8 cellular contexts compared by ENCODE assay signal in genomic region chr5:150599917-150600511, GRCh38. TPM values are rescaled to one million over a fixed set of nuclear protein-coding genes. Genes with fewer than 3 reads are reported as not detected.
DNase-seq lines count a peak whose midpoint lies in the region; ATAC-seq, FAIRE-seq and TF ChIP-seq lines count a peak whose summit lies in the region.

No MANE protein-coding gene starts in this region.

- H3K4me1 Mint-ChIP-seq in activated naive CD8-positive, alpha-beta T cell treated with anti-CD3 and anti-CD28 coated beads, Interleukin-2, amount 50 U/mL, for 24 hours, result no peaks in the 10 kb centered on the region

- no peak for TF ChIP-seq POLR2A in H54 (IDR thresholded peaks at IDR 0.05; ENCODE audit: low read depth, low read length)

- H3K4me2 ChIP-seq in skeletal muscle satellite cell (ENCODE audit: low read length), result peak overlapping the region; percentile 2

- ATAC-seq in GM18870 (IDR thresholded peaks at IDR 0.05; ENCODE audit: unreplicated experiment), result no peak
- ATAC-seq in activated naive CD8-positive, alpha-beta T cell treated with anti-CD3 and anti-CD28 coated beads, Interleukin-2, amount 50 U/mL, for 24 hours, result no peak
- ATAC-seq in GM18868 (IDR thresholded peaks at IDR 0.05; ENCODE audit: unreplicated experiment), result no peak

- no peak for FAIRE-seq in H54 (lab: Jason Lieb, UNC)

- H3K9me3 ChIP-seq in skeletal muscle satellite cell (replicated peaks; ENCODE audit: low read length), result no peaks in the 10 kb centered on the region

- H3K9ac ChIP-seq in skeletal muscle satellite cell (ENCODE audit: low read depth, low read length), result no peak overlapping the region

- H3K27me3 ChIP-seq in skeletal muscle satellite cell (ENCODE audit: control insufficient read depth, insufficient read depth, low read length), result no peaks in the 10 kb centered on the region

- H3K36me3 ChIP-seq in skeletal muscle satellite cell (ENCODE audit: insufficient read depth, low read length), result no peaks in the 10 kb centered on the region

- no peaks in the 10 kb centered on the region for H3K36me3 Mint-ChIP-seq in activated naive CD8-positive, alpha-beta T cell treated with anti-CD3 and anti-CD28 coated beads, Interleukin-2, amount 50 U/mL, for 24 hours (ENCODE audit: low read depth)

- no peaks in the 10 kb centered on the region for H3K27me3 Mint-ChIP-seq in activated naive CD8-positive, alpha-beta T cell treated with anti-CD3 and anti-CD28 coated beads, Interleukin-2, amount 50 U/mL, for 24 hours

- H3K4me3 Mint-ChIP-seq in activated naive CD8-positive, alpha-beta T cell treated with anti-CD3 and anti-CD28 coated beads, Interleukin-2, amount 50 U/mL, for 24 hours, result no peak overlapping the region

- H3K4me1 ChIP-seq in skeletal muscle satellite cell (ENCODE audit: control insufficient read depth, insufficient read depth, low read length), result peaks cover 18% of the 10 kb centered on the region

- H3K27ac Mint-ChIP-seq in activated naive CD8-positive, alpha-beta T cell treated with anti-CD3 and anti-CD28 coated beads, Interleukin-2, amount 50 U/mL, for 24 hours, result no peak overlapping the region

- peak; percentile 78 for DNase-seq in H54 (ENCODE audit: insufficient read length, low spot score)
- DNase-seq in RPMI7951 (ENCODE audit: low read depth), result peak; percentile 70
- DNase-seq in glomerular visceral epithelial cell (ENCODE audit: extremely low spot score), result peak; percentile 93
- no peak for DNase-seq in activated naive CD8-positive, alpha-beta T cell treated with anti-CD3 and anti-CD28 coated beads, Interleukin-2, amount 50 U/mL, for 24 hours
- no peak for DNase-seq in inferior parietal cortex (ENCODE audit: extremely low spot score)

- no peaks in the 10 kb centered on the region for H3K9me3 Mint-ChIP-seq in activated naive CD8-positive, alpha-beta T cell treated with anti-CD3 and anti-CD28 coated beads, Interleukin-2, amount 50 U/mL, for 24 hours

- H3K4me3 ChIP-seq in skeletal muscle satellite cell (ENCODE audit: low read length), result no peak overlapping the region

RNA-seq across cellular contexts. Expression of gene SYNPO, which starts 40.4 kb away (rescaled TPM):
- total RNA-seq in RPMI7951 (2014; rRNA removed; shearing (Covaris generic)), result 0.98 and 1.4 TPM in 2 replicates
- 2.3 and 3.3 TPM in 2 replicates for total RNA-seq in skeletal muscle satellite cell (2012; rRNA removed)

Comparison
In these comparisons a context has a peak if more than half of its experiments do, and no peak if none do; other contexts are left out.
1. DNase-seq: peak in H54 (single experiment), RPMI7951 (single experiment) and glomerular visceral epithelial cell (single experiment); none in activated naive CD8-positive, alpha-beta T cell treated with anti-CD3 and anti-CD28 coated beads, Interleukin-2, amount 50 U/mL, for 24 hours (single experiment) and inferior parietal cortex (single experiment).